7 cellular contexts compared by ENCODE assay signal in genomic region chrX:81201692-81202412, GRCh38. TPM values are rescaled to one million over a fixed set of nuclear protein-coding genes. Genes with fewer than 3 reads are reported as not detected.
DNase-seq lines count a peak whose midpoint lies in the region; ATAC-seq lines count a peak whose summit lies in the region.

HMGN5 (minus strand) TSS chrX:81201913; CDS start chrX:81121549, 80,364 bp downstream.
SH3BGRL (plus strand) TSS chrX:81202102; CDS start chrX:81202201, 99 bp downstream.

- ATAC-seq in GM18498 (IDR thresholded peaks at IDR 0.05; ENCODE audit: unreplicated experiment) (peak; percentile 97), HG02763 (IDR thresholded peaks at IDR 0.05; ENCODE audit: unreplicated experiment) (peak; percentile 94), left colon (peak; percentile 98)

- intact Hi-C loops in left colon (cut with DNase I, micrococcal nuclease): no loop called here

- DNase-seq in NCI-H2227 (lab: John Stamatoyannopoulos, UW; ENCODE audit: unreplicated experiment): peak; percentile 72
- DNase-seq in activated CD4-positive, alpha-beta T cell treated with anti-CD3 and anti-CD28 coated beads for 48 hours: peak; percentile 77
- DNase-seq in cortex of kidney (lab: John Stamatoyannopoulos, UW): peak; percentile 5
- peak; percentile 82 to 83 for DNase-seq in left colon
- peak; percentile 37 to 42 for DNase-seq in stimulated activated CD4-positive, alpha-beta T cell treated with anti-CD3 and anti-CD28 coated beads, Interleukin-1b, Interleukin-23, amount 100 ng/mL, for 4 hours (ENCODE audit: low read depth in 2 of 2)

RNA-seq across cellular contexts. Expression of gene HMGN5, which starts in this region (rescaled TPM):
- total RNA-seq in left colon: 1 to 10 TPM; 4.2 to 4.5 TPM

RNA-seq across cellular contexts. Expression of gene SH3BGRL, which starts in this region (rescaled TPM):
- total RNA-seq in left colon: 10 to 100 TPM; 55.2 to 87.5 TPM

Comparison
In these comparisons a context has a peak if more than half of its experiments do, and no peak if none do; other contexts are left out.
1. Peak in every context shown above with its lines: DNase-seq and ATAC-seq.
2. DNase-seq: peak in every context shown above with its lines; median percentile 82 in left colon; 77 in activated CD4-positive, alpha-beta T cell treated with anti-CD3 and anti-CD28 coated beads for 48 hours; 72 in NCI-H2227; 40 in stimulated activated CD4-positive, alpha-beta T cell treated with anti-CD3 and anti-CD28 coated beads, Interleukin-1b, Interleukin-23, amount 100 ng/mL, for 4 hours; 5 in cortex of kidney.